ENCODE assay signal across 25 cellular contexts in genomic region chr4:91894006-91894405, GRCh38.
"Had no signal": no experiment of that assay in that cellular context is flagged by ENCODE, and none has a peak within 500 bp of the region (broad histone marks: within the 10 kb centered on the region; RNA-seq: fewer than 3 reads in every experiment).

No MANE protein-coding gene starts in this region.

- H3K27me3 ChIP-seq: colonic mucosa, esophagus squamous epithelium, gastrocnemius medialis, heart right ventricle, left lung had no signal

- DNase-seq: colonic mucosa; cortex of kidney; effector CD8-positive, alpha-beta T cell; effector memory CD8-positive, alpha-beta T cell; endodermal cell; erythroblast; esophagus squamous epithelium; foreskin fibroblast; gastrocnemius medialis; glutamatergic neuron; head of caudate nucleus; heart right ventricle; hippocampal formation; left cardiac atrium; left lung; left ventricle myocardium superior; lower lobe of right lung; mesendoderm; midbrain; naive thymus-derived CD4-positive, alpha-beta T cell had no signal

- H3K27ac ChIP-seq: colonic mucosa, esophagus squamous epithelium, gastrocnemius medialis, heart right ventricle, left lung, lower lobe of right lung had no signal

- H3K27me3 Mint-ChIP-seq: dendritic cell treated with granulocyte-macrophage colony-stimulating factor and Interleukin-4, amounts not matched to agents 40 ng/mL and 50 ng/mL, for 4 days; effector memory CD8-positive, alpha-beta T cell; memory B cell; naive thymus-derived CD4-positive, alpha-beta T cell had no signal

- FAIRE-seq: endometrium, islet of Langerhans, keratinocyte had no signal

- H3K4me3 Mint-ChIP-seq: dendritic cell treated with granulocyte-macrophage colony-stimulating factor and Interleukin-4, amounts not matched to agents 40 ng/mL and 50 ng/mL, for 4 days; effector memory CD8-positive, alpha-beta T cell; endodermal cell; memory B cell; naive thymus-derived CD4-positive, alpha-beta T cell had no signal

- H3K9me3 ChIP-seq: colonic mucosa, esophagus squamous epithelium, gastrocnemius medialis, lower lobe of right lung had no signal

- H3K4me1 ChIP-seq: colonic mucosa, esophagus squamous epithelium, gastrocnemius medialis, heart right ventricle, left lung, lower lobe of right lung had no signal

- H3K4me1 Mint-ChIP-seq: endodermal cell; memory B cell; naive thymus-derived CD4-positive, alpha-beta T cell had no signal

- H3K27ac Mint-ChIP-seq: dendritic cell treated with granulocyte-macrophage colony-stimulating factor and Interleukin-4, amounts not matched to agents 40 ng/mL and 50 ng/mL, for 4 days; effector memory CD8-positive, alpha-beta T cell; endodermal cell; memory B cell had no signal

- H3K9me3 Mint-ChIP-seq: endodermal cell had no signal

- H3K36me3 Mint-ChIP-seq: memory B cell; naive thymus-derived CD4-positive, alpha-beta T cell had no signal

- H3K4me3 ChIP-seq: colonic mucosa, esophagus squamous epithelium, gastrocnemius medialis, heart right ventricle, left lung, lower lobe of right lung had no signal

- H3K36me3 ChIP-seq: colonic mucosa, esophagus squamous epithelium, gastrocnemius medialis, heart right ventricle, left lung, lower lobe of right lung had no signal
